8 cellular contexts compared by ENCODE assay signal in the genomic region with DNA sequence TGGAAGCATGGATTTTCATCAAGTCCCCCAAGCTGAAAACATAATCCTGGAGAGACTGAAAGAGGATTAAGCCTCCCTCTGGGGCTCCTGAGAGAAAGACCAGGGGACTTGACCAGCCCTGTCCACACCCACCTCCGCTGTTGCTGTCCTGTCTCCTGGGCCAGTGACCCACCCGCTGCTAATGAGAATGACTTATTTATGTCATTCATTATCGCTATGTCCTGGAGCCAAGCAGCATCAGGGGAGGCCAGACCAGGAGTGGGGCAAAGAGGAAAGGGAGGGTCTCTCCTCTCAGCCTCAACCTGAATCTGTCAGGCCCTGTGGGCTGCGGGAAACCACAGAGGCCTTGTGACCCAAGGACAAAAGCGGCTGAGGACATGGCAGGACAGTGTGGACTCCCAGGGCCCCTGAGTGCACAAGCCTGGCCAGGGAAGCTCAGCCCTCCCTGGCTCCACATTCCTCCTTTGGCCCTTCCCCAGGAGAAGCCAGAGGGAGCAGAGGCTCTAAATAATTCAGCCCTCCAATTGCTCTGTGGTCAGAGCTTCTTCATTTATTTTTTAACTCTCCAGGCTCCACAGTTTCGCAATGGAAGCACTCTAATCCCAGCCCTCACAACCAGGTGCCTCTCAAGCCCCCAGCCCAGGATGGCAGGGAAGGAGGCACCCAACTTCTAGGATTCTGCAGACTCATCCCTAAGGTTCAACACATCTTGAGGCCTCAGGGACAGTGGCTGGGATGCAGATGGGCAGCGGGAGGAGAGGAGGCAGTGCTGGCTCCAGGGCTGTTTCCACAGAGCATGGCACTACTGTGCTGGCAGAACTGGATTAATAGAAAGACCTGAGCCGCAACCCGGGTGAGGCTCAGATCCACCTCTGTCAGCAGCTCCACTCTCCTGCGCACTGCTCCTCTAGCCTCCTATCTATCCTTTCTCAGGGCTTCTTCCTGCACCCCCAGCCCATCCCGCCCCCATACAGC. TPM values are rescaled to one million over a fixed set of nuclear protein-coding genes. Genes with fewer than 3 reads are reported as not detected.
DNase-seq lines count a peak whose midpoint lies in the region; ATAC-seq and TF ChIP-seq lines count a peak whose summit lies in the region.

No MANE protein-coding gene starts in this region.

- in situ Hi-C loops in G401 (cut with HindIII; ENCODE audit: low sequenced_read_pairs), result no loop called here

- POLR2A ChIA-PET in CD4-positive, alpha-beta memory T cell (lab: Charles Lee; ENCODE audit: partially characterized antibody), result no interaction called here

- peak; percentile 77 for DNase-seq in G401 (ENCODE audit: low spot score)
- DNase-seq in UCSD-AML1 (lab: John Stamatoyannopoulos, UW; ENCODE audit: unreplicated experiment), result peak; percentile 63
- DNase-seq in heart right ventricle, result peak; percentile 63 to 67
- DNase-seq in prostate gland (ENCODE audit: low spot score), result no peak
- no peak for DNase-seq in MM.1S
- no peak for DNase-seq in occipital lobe (lab: John Stamatoyannopoulos, UW)
- DNase-seq in CD4-positive, alpha-beta memory T cell, result no peak

- no peak overlapping the region for H3K9ac ChIP-seq in MM.1S (ENCODE audit: low read length)

- peak; percentile 72 to 89 (median 81) for ATAC-seq in heart right ventricle
- ATAC-seq in GM21528 (IDR thresholded peaks at IDR 0.05; ENCODE audit: low FRiP score, unreplicated experiment), result no peak

- WGBS in heart right ventricle, 2 donors, result 38 to 39% methylated on average over 11 of the region's 11 CpGs
- 35% methylated on average over 11 of the region's 11 CpGs for WGBS in prostate gland

- H2AFZ ChIP-seq in MM.1S (ENCODE audit: low read length), result no peak overlapping the region

- TF ChIP-seq CTCF in heart right ventricle (IDR thresholded peaks at IDR 0.05), result peak in 1 of 9 donors; percentile 14
- TF ChIP-seq CTCF in prostate gland (IDR thresholded peaks at IDR 0.05), result no peak
- TF ChIP-seq CTCF in MM.1S (IDR thresholded peaks at IDR 0.05; ENCODE audit: low read length), result no peak

- no peak overlapping the region for H3K27ac Mint-ChIP-seq in CD4-positive, alpha-beta memory T cell

- H3K4me2 ChIP-seq in MM.1S (ENCODE audit: low read depth, low read length), result no peak overlapping the region

- intact Hi-C loops in heart right ventricle (cut with DNase I) (loop anchor here in 1 of 10 donors (5.0 kb wide), 1 partner anchor 39 kb away; no protein-coding TSS in a partner anchor), prostate gland (cut with DNase I) (no loop called here)
- intact Hi-C loops in CD4-positive, alpha-beta memory T cell (cut with micrococcal nuclease), result no loop called here

- H3K27ac ChIP-seq in heart right ventricle (peak overlapping the region; percentile 78 to 97 (median 92)), prostate gland (peak overlapping the region; percentile 86 to 89), MM.1S (ENCODE audit: low read length) (no peak overlapping the region)
- H3K27ac ChIP-seq in CD4-positive, alpha-beta memory T cell (ENCODE audit: low read depth, low read length), result no peak overlapping the region

- H3K36me3 Mint-ChIP-seq in CD4-positive, alpha-beta memory T cell, result no peaks in the 10 kb centered on the region

- H3K4me1 ChIP-seq in heart right ventricle (peaks cover 32 to 99% (median 91%) of the 10 kb centered on the region in 9 donors), prostate gland (replicated peaks) (peaks cover 43% of the 10 kb centered on the region), MM.1S (ENCODE audit: low read length) (peaks cover 21% of the 10 kb centered on the region)
- no peaks in the 10 kb centered on the region for H3K4me1 ChIP-seq in CD4-positive, alpha-beta memory T cell (ENCODE audit: insufficient read depth, low read length)

- H3K4me3 ChIP-seq in heart right ventricle, result peak overlapping the region in 4 of 10 donors; percentile 0 to 23 (median 12)
- H3K4me3 ChIP-seq in prostate gland, result no peak overlapping the region
- H3K4me3 ChIP-seq in MM.1S (ENCODE audit: low read length), result no peak overlapping the region
- H3K4me3 ChIP-seq in CD4-positive, alpha-beta memory T cell (ENCODE audit: low read length in 2 of 2), result no peak overlapping the region

- H3K9me2 ChIP-seq in MM.1S (replicated peaks; ENCODE audit: insufficient read depth, low read length), result no peaks in the 10 kb centered on the region

- no peaks in the 10 kb centered on the region for H3K79me2 ChIP-seq in MM.1S (ENCODE audit: low read length)

- peaks cover 0 to 5% (median 1%) of the 10 kb centered on the region in 4 donors for H3K4me1 Mint-ChIP-seq in CD4-positive, alpha-beta memory T cell

- CTCF ChIA-PET in CD4-positive, alpha-beta memory T cell (lab: Charles Lee; ENCODE audit: partially characterized antibody), result interaction anchor here (0.7 to 1.7 kb wide), 2 partner anchors 63 to 263 kb away, joined by 3 to 4 read pairs; no protein-coding TSS in a partner anchor

- no peaks in the 10 kb centered on the region for H3K27me3 ChIP-seq in heart right ventricle
- H3K27me3 ChIP-seq in prostate gland (replicated peaks; ENCODE audit: insufficient read depth), result no peaks in the 10 kb centered on the region
- H3K27me3 ChIP-seq in MM.1S (replicated peaks; ENCODE audit: insufficient read depth, low read length), result 0 out of 2 replicates have a peak, but pooled peaks cover under 1% of the 10 kb centered on the region
- peaks cover 6% of the 10 kb centered on the region for H3K27me3 ChIP-seq in CD4-positive, alpha-beta memory T cell (ENCODE audit: insufficient read depth, low read length)

- H3K4me3 Mint-ChIP-seq in CD4-positive, alpha-beta memory T cell, result no peak overlapping the region

- H3K9me3 ChIP-seq in heart right ventricle (no peaks in the 10 kb centered on the region), prostate gland (no peaks in the 10 kb centered on the region), MM.1S (replicated peaks; ENCODE audit: insufficient read depth, low read length) (no peaks in the 10 kb centered on the region)
- H3K9me3 ChIP-seq in CD4-positive, alpha-beta memory T cell (ENCODE audit: control insufficient read depth in 1 of 2, low read length in 2 of 2), result no peaks in the 10 kb centered on the region

- H3K9me3 Mint-ChIP-seq in CD4-positive, alpha-beta memory T cell, result no peaks in the 10 kb centered on the region

- peaks cover 4 to 11% of the 10 kb centered on the region in 2 donors for H3K27me3 Mint-ChIP-seq in CD4-positive, alpha-beta memory T cell

- TF ChIP-seq POLR2A in prostate gland (IDR thresholded peaks at IDR 0.05), result no peak

- peaks cover 21% of the 10 kb centered on the region for H3F3A ChIP-seq in MM.1S (ENCODE audit: insufficient read depth, low read length)

- H3K36me3 ChIP-seq in heart right ventricle (no peaks in the 10 kb centered on the region), prostate gland (no peaks in the 10 kb centered on the region), MM.1S (replicated peaks; ENCODE audit: insufficient read depth, low read length) (no peaks in the 10 kb centered on the region)
- H3K36me3 ChIP-seq in CD4-positive, alpha-beta memory T cell (ENCODE audit: insufficient read depth, low read length), result no peaks in the 10 kb centered on the region

- H4K20me1 ChIP-seq in MM.1S (ENCODE audit: insufficient read depth, low read length), result no peaks in the 10 kb centered on the region

RNA-seq across cellular contexts. Expression of gene CUEDC1, which starts 19.1 kb away (rescaled TPM):
- total RNA-seq in G401 (2014; rRNA removed; shearing (Covaris generic)), result 26.7 and 42.3 TPM in 2 replicates
- total RNA-seq in heart right ventricle, result 10 to 100 TPM; 38.3 to 65.0 (median 47.2) TPM
- 10 to 100 TPM; 26.9 to 33.1 TPM for polyA plus RNA-seq in heart right ventricle
- 10 to 100 TPM; 33.0 to 44.9 TPM for total RNA-seq in prostate gland
- 10.9 TPM for total RNA-seq in occipital lobe
- under 1 TPM; 0.61 to 0.90 TPM for total RNA-seq in CD4-positive, alpha-beta memory T cell
- polyA plus RNA-seq in CD4-positive, alpha-beta memory T cell, result not detected

RNA-seq across cellular contexts. Expression of gene VEZF1, which starts 51.9 kb away (rescaled TPM):
- 22.7 and 37.4 TPM in 2 replicates for total RNA-seq in G401 (2014; rRNA removed; shearing (Covaris generic))
- total RNA-seq in heart right ventricle (10 to 100 TPM; 56.2 to 81.2 (median 61.5) TPM), prostate gland (10 to 100 TPM; 84.9 to 91.1 TPM), occipital lobe (71.1 TPM)
- 10 to 100 TPM; 17.5 to 21.7 TPM for polyA plus RNA-seq in heart right ventricle
- 10 to 100 TPM; 76.0 to 76.6 TPM for total RNA-seq in CD4-positive, alpha-beta memory T cell
- polyA plus RNA-seq in CD4-positive, alpha-beta memory T cell, result 10 to 100 TPM; 30.6 to 50.2 TPM

Comparison
In these comparisons a context has a peak if more than half of its experiments do, and no peak if none do; other contexts are left out.
1. DNase-seq: peak in G401 (single experiment), UCSD-AML1 (single experiment) and heart right ventricle (2 of 2); none in prostate gland (single experiment), MM.1S (single experiment), occipital lobe (single experiment) and CD4-positive, alpha-beta memory T cell (0 of 5).
2. H3K27ac ChIP-seq: peak in heart right ventricle (10 of 10) and prostate gland (2 of 2); none in MM.1S (single experiment) and CD4-positive, alpha-beta memory T cell (single experiment).